13 cellular contexts compared by ENCODE assay signal in the genomic region with DNA sequence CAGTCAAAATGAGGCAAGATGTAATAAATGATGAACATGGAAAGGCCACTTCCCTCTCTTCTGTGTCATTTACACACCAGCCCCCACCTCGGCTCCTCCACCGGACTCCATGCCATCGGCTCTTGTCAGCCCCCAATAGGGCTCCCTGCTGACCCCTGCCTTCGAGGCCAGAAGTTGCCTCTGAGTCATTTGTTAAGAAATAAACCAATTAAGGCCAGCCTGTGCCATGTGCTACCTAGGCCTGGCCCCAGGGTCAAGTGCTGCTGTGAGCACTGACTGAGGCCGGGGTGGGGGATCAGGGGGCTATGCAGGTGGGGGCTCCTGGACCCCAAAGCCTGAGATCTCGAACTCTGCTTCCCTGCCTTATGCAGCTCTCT. TPM values are rescaled to one million over a fixed set of nuclear protein-coding genes. Genes with fewer than 3 reads are reported as not detected.
DNase-seq lines count a peak whose midpoint lies in the region; ATAC-seq and TF ChIP-seq lines count a peak whose summit lies in the region.
"Had no signal": no experiment of that assay in that cellular context is flagged by ENCODE, and none has a peak within 500 bp of the region (broad histone marks: within the 10 kb centered on the region; RNA-seq: fewer than 3 reads in every experiment).

No MANE protein-coding gene starts in this region.

- no peaks in the 10 kb centered on the region for H3K27me3 Mint-ChIP-seq in neural crest cell (ENCODE audit: low read depth)

- 50% methylated on average over 4 to 6 of the region's 6 CpGs for WGBS in upper lobe of left lung, 2 donors

- H3K4me1 ChIP-seq in upper lobe of left lung, result peaks cover 7 to 20% (median 10%) of the 10 kb centered on the region in 4 donors
- H3K4me1 ChIP-seq: HAP-1 had no signal

- H3K9me3 Mint-ChIP-seq in neural crest cell, result no peaks in the 10 kb centered on the region
- H3K9me3 Mint-ChIP-seq: activated T-cell treated with anti-CD3 and anti-CD28 coated beads, Interleukin-2, amount 50 U/mL, for 72 hours had no signal

- H3K4me3 ChIP-seq in dorsolateral prefrontal cortex, result no peak overlapping the region
- no peak overlapping the region for H3K4me3 ChIP-seq in upper lobe of left lung
- H3K4me3 ChIP-seq: HAP-1, transverse colon had no signal

- TF ChIP-seq CTCF in dorsolateral prefrontal cortex (IDR thresholded peaks at IDR 0.05 in 54 of 56, conservative IDR thresholded peaks at IDR 0.05 in 2 of 56; ENCODE audit: low read depth in 1 of 56, partially characterized antibody in 56 of 56) (no peak), neural crest cell (conservative IDR thresholded peaks at IDR 0.05) (peak; percentile 23), upper lobe of left lung (IDR thresholded peaks at IDR 0.05) (no peak)

- peaks cover 16% of the 10 kb centered on the region for H3K4me1 Mint-ChIP-seq in neural crest cell

- H3K27ac ChIP-seq in dorsolateral prefrontal cortex (peak overlapping the region in 33 of 59 donors; percentile 3 to 81 (median 52)), upper lobe of left lung (peak overlapping the region in 2 of 4 donors; percentile 32 to 36)
- H3K27ac ChIP-seq: 22Rv1 had no signal

- no peak overlapping the region for H3K4me3 Mint-ChIP-seq in neural crest cell
- H3K4me3 Mint-ChIP-seq: activated T-cell treated with anti-CD3 and anti-CD28 coated beads, Interleukin-2, amount 50 U/mL, for 72 hours had no signal

- no peaks in the 10 kb centered on the region for H3K36me3 Mint-ChIP-seq in neural crest cell (ENCODE audit: low read depth)

- H3K9me3 ChIP-seq in upper lobe of left lung, result no peaks in the 10 kb centered on the region
- H3K9me3 ChIP-seq: HAP-1, transverse colon had no signal

- intact Hi-C loops in dorsolateral prefrontal cortex (cut with DNase I), result no loop called here

- no peak for TF ChIP-seq POLR2A in upper lobe of left lung (IDR thresholded peaks at IDR 0.05)

- H3K27me3 ChIP-seq in dorsolateral prefrontal cortex (no peaks in the 10 kb centered on the region), upper lobe of left lung (no peaks in the 10 kb centered on the region)

- ATAC-seq in GM21825 (IDR thresholded peaks at IDR 0.05; ENCODE audit: unreplicated experiment), result no peak
- no peak for ATAC-seq in upper lobe of left lung (ENCODE audit: low FRiP score in 2 of 2)
- ATAC-seq: activated T-cell treated with anti-CD3 and anti-CD28 coated beads, Interleukin-2, amount 50 U/mL, for 72 hours had no signal

- no peaks in the 10 kb centered on the region for H3K36me3 ChIP-seq in upper lobe of left lung
- H3K36me3 ChIP-seq: HAP-1, transverse colon had no signal

- DNase-seq in DMS 273 (lab: John Stamatoyannopoulos, UW; ENCODE audit: unreplicated experiment), result peak; percentile 20
- DNase-seq in DMS 273 treated with DMSO at 0.1 percent for 48 hours (lab: John Stamatoyannopoulos, UW), result no peak
- DNase-seq in NCI-H82 (lab: John Stamatoyannopoulos, UW), result peak; percentile 85
- DNase-seq in dorsolateral prefrontal cortex, result no peak
- DNase-seq in neural crest cell (ENCODE audit: low read depth, low spot score), result no peak
- DNase-seq in upper lobe of left lung, result no peak
- no peak for DNase-seq in SIG-M5 treated with dmso at 0.1 percent for 504 hours (lab: John Stamatoyannopoulos, UW; ENCODE audit: unreplicated experiment)
- DNase-seq: activated T-cell treated with anti-CD3 and anti-CD28 coated beads, Interleukin-2, amount 50 U/mL, for 72 hours; SHP77 treated with DMSO at 0.1 percent for 48 hours; transverse colon had no signal

- H3K27ac Mint-ChIP-seq in neural crest cell (ENCODE audit: unreplicated experiment), result no peak overlapping the region
- H3K27ac Mint-ChIP-seq: activated T-cell treated with anti-CD3 and anti-CD28 coated beads, Interleukin-2, amount 50 U/mL, for 72 hours had no signal

- no peak for TF ChIP-seq EP300 in upper lobe of left lung (IDR thresholded peaks at IDR 0.05)

RNA-seq across cellular contexts. Expression of a gene that starts 53.2 kb away (rescaled TPM):
- total RNA-seq in dorsolateral prefrontal cortex (10 to 100 TPM; 12.2 to 65.0 (median 37.1) TPM), neural crest cell (0.65 and 0.93 TPM in 2 replicates), upper lobe of left lung (10 to 100 TPM in 2 of 6 donors, 1 to 10 TPM in 4; 2.0 to 13.6 (median 7.2) TPM)

Comparison
In these comparisons a context has a peak if more than half of its experiments do, and no peak if none do; other contexts are left out.
1. DNase-seq: peak in DMS 273 (single experiment) and NCI-H82 (single experiment); none in DMS 273 treated with DMSO at 0.1 percent for 48 hours (single experiment), dorsolateral prefrontal cortex (0 of 10), neural crest cell (single experiment), upper lobe of left lung (0 of 2) and SIG-M5 treated with dmso at 0.1 percent for 504 hours (single experiment).